Comparison of ENCODE assay signal across 12 cellular contexts in genomic region chr15:83947156-83947555, GRCh38.
DNase-seq lines count a peak whose midpoint lies in the region; ATAC-seq and TF ChIP-seq lines count a peak whose summit lies in the region.
"Had no signal": no experiment of that assay in that cellular context is flagged by ENCODE, and none has a peak within 500 bp of the region (broad histone marks: within the 10 kb centered on the region; RNA-seq: fewer than 3 reads in every experiment).

No MANE protein-coding gene starts in this region.

- no peaks in the 10 kb centered on the region for H3K4me1 ChIP-seq in osteoblast (ENCODE audit: insufficient read depth, low read length)
- H3K4me1 ChIP-seq: A549 had no signal

- H3K4me1 Mint-ChIP-seq in stimulated activated naive B cell treated with anti-CD40 and anti-IgM and Interleukin-4, amounts not matched to agents 10 μg/mL and 1 μg/mL and 100 μg/mL, for 72 hours: no peaks in the 10 kb centered on the region
- H3K4me1 Mint-ChIP-seq: CD14-positive monocyte had no signal

- H3K4me3 Mint-ChIP-seq in stimulated activated naive B cell treated with anti-CD40 and anti-IgM and Interleukin-4, amounts not matched to agents 10 μg/mL and 1 μg/mL and 100 μg/mL, for 72 hours: no peak overlapping the region
- H3K4me3 Mint-ChIP-seq: CD14-positive monocyte; CD8-positive, alpha-beta T cell; H9 had no signal

- H3K27me3 ChIP-seq in osteoblast (ENCODE audit: insufficient read depth, low read length): no peaks in the 10 kb centered on the region

- no peak overlapping the region for H3K27ac ChIP-seq in osteoblast (ENCODE audit: low read depth, low read length)
- H3K27ac ChIP-seq: A549 had no signal

- H4K20me1 ChIP-seq in osteoblast (ENCODE audit: insufficient read depth, low read length): no peaks in the 10 kb centered on the region

- H3K36me3 ChIP-seq in osteoblast (ENCODE audit: insufficient read depth, low read length): no peaks in the 10 kb centered on the region

- TF ChIP-seq CTCF in osteoblast (IDR thresholded peaks at IDR 0.05; ENCODE audit: extremely low read depth, low read depth, low read length) (no peak), GM13976 (IDR thresholded peaks at IDR 0.05; ENCODE audit: borderline replicate concordance, control extremely low read depth, extremely low read depth, insufficient read depth, missing control alignments) (no peak)

- in situ Hi-C loops in SK-MEL-5 (cut with HindIII; ENCODE audit: low pct_unique_long_range_greater_than_20kb, low sequenced_read_pairs): no loop called here
- in situ Hi-C loops in GM13976 (cut with MboI; ENCODE audit: low sequenced_read_pairs, unreplicated experiment): no loop called here

- peaks cover 0 to 9% of the 10 kb centered on the region in 2 donors for H3K9me3 Mint-ChIP-seq in stimulated activated naive B cell treated with anti-CD40 and anti-IgM and Interleukin-4, amounts not matched to agents 10 μg/mL and 1 μg/mL and 100 μg/mL, for 72 hours
- H3K9me3 Mint-ChIP-seq: CD8-positive, alpha-beta T cell had no signal

- H3K4me3 ChIP-seq in osteoblast (ENCODE audit: insufficient read depth, low read length): no peak overlapping the region
- H3K4me3 ChIP-seq: A549 had no signal

- H2AFZ ChIP-seq in osteoblast (ENCODE audit: low read length): no peak overlapping the region

- H3K9me3 ChIP-seq in osteoblast (ENCODE audit: low read depth, low read length): no peaks in the 10 kb centered on the region
- H3K9me3 ChIP-seq: A549 had no signal

- no peak overlapping the region for H3K27ac Mint-ChIP-seq in stimulated activated naive B cell treated with anti-CD40 and anti-IgM and Interleukin-4, amounts not matched to agents 10 μg/mL and 1 μg/mL and 100 μg/mL, for 72 hours
- H3K27ac Mint-ChIP-seq: CD14-positive monocyte; CD8-positive, alpha-beta T cell; H9 had no signal

- no peak for ATAC-seq in stimulated activated naive B cell treated with anti-CD40 and anti-IgM and Interleukin-4, amounts not matched to agents 10 μg/mL and 1 μg/mL and 100 μg/mL, for 72 hours (replicated peaks)
- ATAC-seq: A549; CD8-positive, alpha-beta T cell had no signal

- no peaks in the 10 kb centered on the region for H3K79me2 ChIP-seq in osteoblast (ENCODE audit: insufficient read depth, low read length)

- H3K27me3 Mint-ChIP-seq in stimulated activated naive B cell treated with anti-CD40 and anti-IgM and Interleukin-4, amounts not matched to agents 10 μg/mL and 1 μg/mL and 100 μg/mL, for 72 hours: peaks cover 0 to 8% of the 10 kb centered on the region in 2 donors

- no peaks in the 10 kb centered on the region for H3K36me3 Mint-ChIP-seq in stimulated activated naive B cell treated with anti-CD40 and anti-IgM and Interleukin-4, amounts not matched to agents 10 μg/mL and 1 μg/mL and 100 μg/mL, for 72 hours
- H3K36me3 Mint-ChIP-seq: CD14-positive monocyte; CD8-positive, alpha-beta T cell had no signal

- DNase-seq in SK-MEL-5 (ENCODE audit: low read depth, low spot score) (peak; percentile 85), foreskin melanocyte (peak; percentile 90), osteoblast (ENCODE audit: insufficient read length, low spot score, missing footprints) (peak; percentile 10), GM13976 (ENCODE audit: low spot score) (no peak), activated gamma-delta T cell treated with Interleukin-2 at 50 U/mL for 16 hours (no peak)
- no peak for DNase-seq in stimulated activated naive B cell treated with anti-CD40 and anti-IgM and Interleukin-4, amounts not matched to agents 10 μg/mL and 1 μg/mL and 100 μg/mL, for 72 hours
- DNase-seq: CD8-positive, alpha-beta T cell; GOT3; H9; IMR-90 had no signal

- H3K4me2 ChIP-seq in osteoblast (ENCODE audit: insufficient read depth, low read length): no peak overlapping the region
- H3K4me2 ChIP-seq: A549 had no signal

Comparison
In these comparisons a context has a peak if more than half of its experiments do, and no peak if none do; other contexts are left out.
1. DNase-seq: peak in SK-MEL-5 (single experiment), foreskin melanocyte (single experiment) and osteoblast (single experiment); none in GM13976 (single experiment), activated gamma-delta T cell treated with Interleukin-2 at 50 U/mL for 16 hours (single experiment) and stimulated activated naive B cell treated with anti-CD40 and anti-IgM and Interleukin-4, amounts not matched to agents 10 μg/mL and 1 μg/mL and 100 μg/mL, for 72 hours (single experiment).